ENCODE assay signal across 29 cellular contexts in the genomic region with DNA sequence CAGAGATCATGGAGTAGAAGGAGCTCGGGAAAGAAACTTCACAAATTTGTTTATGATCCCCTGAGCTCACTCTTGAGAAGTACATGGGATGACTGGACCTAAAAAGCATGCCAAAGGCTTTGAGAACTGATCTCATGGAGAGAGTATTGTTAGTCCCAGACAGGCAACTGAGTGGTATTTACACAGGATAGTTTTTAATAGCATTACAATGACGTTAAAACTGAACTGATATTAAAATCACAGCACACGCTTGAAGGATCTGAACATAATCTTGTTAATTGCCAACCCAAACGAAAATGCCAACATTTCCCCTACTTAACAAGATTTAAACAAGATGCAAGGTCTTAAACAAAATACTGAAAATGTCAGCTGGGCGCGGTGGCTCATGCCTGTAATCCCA.
"Had no signal": no experiment of that assay in that cellular context is flagged by ENCODE, and none has a peak within 500 bp of the region (broad histone marks: within the 10 kb centered on the region; RNA-seq: fewer than 3 reads in every experiment).

No MANE protein-coding gene starts in this region.

- H3K9me3 Mint-ChIP-seq: activated CD4-positive, alpha-beta memory T cell treated with anti-CD3 and anti-CD28 coated beads, Interleukin-2, amount 10 ng/mL, durations not matched to agents 7 days and 5 days had no signal

- H3K4me2 ChIP-seq: hepatocyte had no signal

- ATAC-seq: activated CD4-positive, alpha-beta T cell treated with anti-CD3 and anti-CD28 coated beads for 36 hours; activated T-cell treated with anti-CD3 and anti-CD28 coated beads, Interleukin-2, amount 50 U/mL, for 4 hours; activated T-helper 17 cell treated with anti-CD3 and anti-CD28 coated beads, Interleukin-2, amount 50 U/mL, for 72 hours; effector memory CD8-positive, alpha-beta T cell; gastroesophageal sphincter; heart right ventricle had no signal

- H3K79me2 ChIP-seq: hepatocyte had no signal

- DNase-seq: activated CD4-positive, alpha-beta memory T cell treated with anti-CD3 and anti-CD28 coated beads, Interleukin-2, amount 10 ng/mL, durations not matched to agents 7 days and 5 days; activated CD4-positive, alpha-beta T cell treated with anti-CD3 and anti-CD28 coated beads for 36 hours; activated CD4-positive, alpha-beta T cell treated with anti-CD3 and anti-CD28 coated beads, Interleukin-2, amount 10 ng/mL, durations not matched to agents 7 days and 5 days; activated CD4-positive, alpha-beta T cell treated with anti-CD3 and anti-CD28 coated beads, Interleukin-2, amount 50 U/mL, for 4 hours; activated CD4-positive, CD25-positive, alpha-beta regulatory T cell; activated CD4-positive, CD25-positive, alpha-beta regulatory T cell treated with anti-CD3 and anti-CD28 coated beads, Interleukin-2, amount 50 U/mL, for 72 hours; activated CD8-positive, alpha-beta memory T cell treated with anti-CD3 and anti-CD28 coated beads, Interleukin-2, amount 50 U/mL, for 48 hours; activated effector memory CD4-positive, alpha-beta T cell treated with Interleukin-2 at 50 U/mL for 16 hours; activated gamma-delta T cell treated with Interleukin-2 at 50 U/mL for 16 hours; activated naive CD4-positive, alpha-beta T cell treated with anti-CD3 and anti-CD28 coated beads, Interleukin-2, amount 50 U/mL, for 16 hours; activated naive CD4-positive, alpha-beta T cell treated with Interleukin-2 at 50 U/mL for 16 hours; activated T-cell treated with anti-CD3 and anti-CD28 coated beads for 4 hours; activated T-cell treated with anti-CD3 and anti-CD28 coated beads, Interleukin-2, amount 50 U/mL, for 4 hours; amniotic stem cell; anterior cingulate cortex; caudate nucleus; cortex of kidney; dermis blood vessel endothelial cell; effector CD4-positive, alpha-beta T cell; effector memory CD8-positive, alpha-beta T cell; esophagus squamous epithelium; foreskin melanocyte; heart right ventricle; T-helper 2 cell had no signal

- H3K36me3 Mint-ChIP-seq: activated naive CD8-positive, alpha-beta T cell had no signal

- H3K27ac Mint-ChIP-seq: activated CD4-positive, alpha-beta memory T cell treated with anti-CD3 and anti-CD28 coated beads, Interleukin-2, amount 10 ng/mL, durations not matched to agents 7 days and 5 days; activated CD4-positive, alpha-beta T cell treated with anti-CD3 and anti-CD28 coated beads for 36 hours; activated CD4-positive, alpha-beta T cell treated with anti-CD3 and anti-CD28 coated beads, Interleukin-2, amount 10 ng/mL, durations not matched to agents 7 days and 5 days; activated naive CD8-positive, alpha-beta T cell; activated T-helper 17 cell treated with anti-CD3 and anti-CD28 coated beads, Interleukin-2, amount 50 U/mL, for 72 hours; effector memory CD8-positive, alpha-beta T cell had no signal

- H3K4me3 ChIP-seq: esophagus squamous epithelium, gastroesophageal sphincter, heart right ventricle, hepatocyte had no signal

- H3K36me3 ChIP-seq: esophagus squamous epithelium, gastroesophageal sphincter, heart right ventricle had no signal

- H3K4me3 Mint-ChIP-seq: activated CD4-positive, alpha-beta memory T cell treated with anti-CD3 and anti-CD28 coated beads, Interleukin-2, amount 10 ng/mL, durations not matched to agents 7 days and 5 days; activated CD4-positive, alpha-beta T cell treated with anti-CD3 and anti-CD28 coated beads for 36 hours; activated CD4-positive, alpha-beta T cell treated with anti-CD3 and anti-CD28 coated beads, Interleukin-2, amount 10 ng/mL, durations not matched to agents 7 days and 5 days; activated naive CD8-positive, alpha-beta T cell; activated T-cell treated with anti-CD3 and anti-CD28 coated beads, Interleukin-2, amount 50 U/mL, for 4 hours; activated T-helper 17 cell treated with anti-CD3 and anti-CD28 coated beads, Interleukin-2, amount 50 U/mL, for 72 hours; effector memory CD8-positive, alpha-beta T cell had no signal

- H3K27ac ChIP-seq: epithelial cell of prostate, esophagus squamous epithelium, gastroesophageal sphincter, heart right ventricle, hepatocyte had no signal

- H3K27me3 ChIP-seq: esophagus squamous epithelium, gastroesophageal sphincter, heart right ventricle, hepatocyte had no signal

- H3K4me1 ChIP-seq: esophagus squamous epithelium, gastroesophageal sphincter, heart right ventricle had no signal

- H3K27me3 Mint-ChIP-seq: activated CD4-positive, alpha-beta memory T cell treated with anti-CD3 and anti-CD28 coated beads, Interleukin-2, amount 10 ng/mL, durations not matched to agents 7 days and 5 days; activated CD4-positive, alpha-beta T cell treated with anti-CD3 and anti-CD28 coated beads for 36 hours; activated CD4-positive, alpha-beta T cell treated with anti-CD3 and anti-CD28 coated beads, Interleukin-2, amount 10 ng/mL, durations not matched to agents 7 days and 5 days; activated naive CD8-positive, alpha-beta T cell; activated T-helper 17 cell treated with anti-CD3 and anti-CD28 coated beads, Interleukin-2, amount 50 U/mL, for 72 hours; effector memory CD8-positive, alpha-beta T cell had no signal

- H3K4me1 Mint-ChIP-seq: activated CD4-positive, alpha-beta memory T cell treated with anti-CD3 and anti-CD28 coated beads, Interleukin-2, amount 10 ng/mL, durations not matched to agents 7 days and 5 days; activated CD4-positive, alpha-beta T cell treated with anti-CD3 and anti-CD28 coated beads for 36 hours; activated CD4-positive, alpha-beta T cell treated with anti-CD3 and anti-CD28 coated beads, Interleukin-2, amount 10 ng/mL, durations not matched to agents 7 days and 5 days; activated T-helper 17 cell treated with anti-CD3 and anti-CD28 coated beads, Interleukin-2, amount 50 U/mL, for 72 hours had no signal

- H2AFZ ChIP-seq: hepatocyte had no signal
